In the genomic region with DNA sequence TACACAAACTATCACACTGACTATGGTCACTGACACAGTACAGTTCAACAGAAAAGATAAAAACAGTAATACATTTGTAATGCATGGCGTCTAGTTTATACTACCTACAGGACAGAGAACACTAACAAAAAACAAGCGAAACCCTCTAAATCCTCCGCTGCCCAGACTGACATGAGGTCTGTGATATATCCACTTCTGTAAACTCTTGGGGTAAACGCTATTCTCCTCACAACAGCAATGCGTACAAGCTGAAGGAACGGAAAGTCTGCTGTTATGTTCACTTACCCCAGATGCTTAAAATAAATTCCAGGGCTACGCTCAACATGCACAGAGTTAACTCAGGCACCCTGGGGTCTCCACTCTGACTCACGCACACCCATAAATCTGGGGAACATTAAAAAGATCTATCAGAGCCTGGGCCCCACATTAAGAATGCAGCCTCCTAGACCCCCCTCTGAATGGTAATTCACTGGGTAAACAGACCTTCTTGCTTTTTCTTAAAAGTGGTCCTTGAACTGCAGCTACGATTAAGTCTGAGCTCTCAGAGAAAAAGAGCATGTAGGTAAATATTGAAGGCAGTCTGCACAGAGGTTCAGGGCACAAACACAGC, we compare ENCODE assay signal across 17 cellular contexts.
DNase-seq lines count a peak whose midpoint lies in the region; ATAC-seq and TF ChIP-seq lines count a peak whose summit lies in the region.
"Had no signal": no experiment of that assay in that cellular context is flagged by ENCODE, and none has a peak within 500 bp of the region (broad histone marks: within the 10 kb centered on the region; RNA-seq: fewer than 3 reads in every experiment).

No MANE protein-coding gene starts in this region.

- no peaks in the 10 kb centered on the region for H3K4me1 Mint-ChIP-seq in T-helper 17 cell

- no peak overlapping the region for H3K18ac ChIP-seq in IMR-90 (ENCODE audit: low read depth, low read length)

- no peak overlapping the region for H4K8ac ChIP-seq in IMR-90 (ENCODE audit: low read depth in 2 of 2, low read length in 2 of 2)

- H3K9ac ChIP-seq in IMR-90 (ENCODE audit: low read depth, low read length) = no peak overlapping the region
- no peak overlapping the region for H3K9ac ChIP-seq in muscle layer of colon (ENCODE audit: low read length)
- no peak overlapping the region for H3K9ac ChIP-seq in Karpas-422 (ENCODE audit: low read length)
- H3K9ac ChIP-seq: GM23248 had no signal

- TF ChIP-seq CTCF in IMR-90 (conservative IDR thresholded peaks at IDR 0.05; ENCODE audit: low read depth, low read length) (no peak), tibial artery (IDR thresholded peaks at IDR 0.05) (no peak)

- H3K36me3 ChIP-seq in IMR-90 (ENCODE audit: control insufficient read depth, insufficient read depth, low read length) (peaks cover 2% of the 10 kb centered on the region; the same call in 1 of the 2 replicates), muscle layer of colon (ENCODE audit: insufficient read depth, low read length) (no peaks in the 10 kb centered on the region), tibial artery (no peaks in the 10 kb centered on the region), Karpas-422 (ENCODE audit: insufficient read depth, low read length) (no peaks in the 10 kb centered on the region)
- H3K36me3 ChIP-seq: pancreas, spleen had no signal

- dilution Hi-C loops in IMR-90 (cut with HindIII; ENCODE audit: low sequenced_read_pairs, unreplicated experiment) = no loop called here

- H2AK9ac ChIP-seq in IMR-90 (replicated peaks; ENCODE audit: low read depth, low read length, poor library complexity) = no peak overlapping the region

- BruUV-seq in IMR-90 (replicated peaks; lab: Mats Ljungman, UMichigan) = no TSS peak

- no peak overlapping the region for H3K23ac ChIP-seq in IMR-90 (ENCODE audit: low read depth, low read length)

- ATAC-seq in IMR-90 (ENCODE audit: low read depth) (no peak), T-helper 17 cell (no peak)
- ATAC-seq: body of pancreas, heart left ventricle, pancreas had no signal

- H4K91ac ChIP-seq in IMR-90 (ENCODE audit: insufficient read depth, low read depth, low read length) = no peak overlapping the region

- H3K4me2 ChIP-seq in IMR-90 (ENCODE audit: low read depth, low read length) = no peak overlapping the region
- no peak overlapping the region for H3K4me2 ChIP-seq in Karpas-422 (ENCODE audit: low read depth, low read length, poor library complexity, severe bottlenecking)

- POLR2A ChIA-PET in IMR-90 (lab: Charles Lee; ENCODE audit: unreplicated experiment) = no interaction called here

- H3K4me1 ChIP-seq in IMR-90 (ENCODE audit: control insufficient read depth, insufficient read depth, low read length) = peaks cover 22% of the 10 kb centered on the region
- peaks cover 65% of the 10 kb centered on the region for H3K4me1 ChIP-seq in muscle layer of colon (ENCODE audit: insufficient read depth, low read length)
- peaks cover 19 to 100% (median 81%) of the 10 kb centered on the region in 4 donors for H3K4me1 ChIP-seq in tibial artery
- peaks cover 6% of the 10 kb centered on the region for H3K4me1 ChIP-seq in Karpas-422 (ENCODE audit: low read length)

- no peaks in the 10 kb centered on the region for H3K9me2 ChIP-seq in Karpas-422 (replicated peaks; ENCODE audit: insufficient read depth, low read length)

- no peak overlapping the region for H2AFZ ChIP-seq in IMR-90 (replicated peaks; ENCODE audit: low read length, poor library complexity)
- H2AFZ ChIP-seq in Karpas-422 (ENCODE audit: low read length) = no peak overlapping the region
- H2AFZ ChIP-seq: GM23248 had no signal

- H3K9me3 ChIP-seq in IMR-90 (ENCODE audit: control insufficient read depth, insufficient read depth, low read length) (no peaks in the 10 kb centered on the region), muscle layer of colon (ENCODE audit: low read length) (no peaks in the 10 kb centered on the region), tibial artery (no peaks in the 10 kb centered on the region), Karpas-422 (ENCODE audit: low read length) (no peaks in the 10 kb centered on the region), T-helper 17 cell (ENCODE audit: control insufficient read depth, low read length, poor library complexity, severe bottlenecking) (no peaks in the 10 kb centered on the region)
- H3K9me3 ChIP-seq: body of pancreas, heart left ventricle, pancreas, SJSA1 had no signal

- no peak overlapping the region for H2BK15ac ChIP-seq in IMR-90 (ENCODE audit: low read depth, low read length)

- CTCF ChIA-PET in IMR-90 (lab: Yijun Ruan, JAX) = no interaction called here

- H4K20me1 ChIP-seq in IMR-90 (ENCODE audit: insufficient read depth, low read length) = peaks cover 81% of the 10 kb centered on the region
- H4K20me1 ChIP-seq in Karpas-422 (ENCODE audit: insufficient read depth, low read depth, low read length) = 0 out of 2 replicates have a peak, but pooled peaks cover 5% of the 10 kb centered on the region

- H2BK20ac ChIP-seq in IMR-90 (ENCODE audit: low read depth, low read length) = no peak overlapping the region

- no peaks in the 10 kb centered on the region for H3K36me3 Mint-ChIP-seq in T-helper 17 cell (ENCODE audit: low read depth)

- no peak overlapping the region for H3K56ac ChIP-seq in IMR-90 (ENCODE audit: extremely low read depth, insufficient read depth, low read length)

- H3K27me3 ChIP-seq in IMR-90 (ENCODE audit: control insufficient read depth, insufficient read depth, low read length) (no peaks in the 10 kb centered on the region), muscle layer of colon (ENCODE audit: control insufficient read depth in 1 of 2, insufficient read depth in 2 of 2, low read length in 2 of 2) (no peaks in the 10 kb centered on the region), tibial artery (no peaks in the 10 kb centered on the region), Karpas-422 (ENCODE audit: low read length) (no peaks in the 10 kb centered on the region)
- H3K27me3 ChIP-seq: body of pancreas, heart left ventricle, pancreas, SJSA1 had no signal

- no peak overlapping the region for H4K5ac ChIP-seq in IMR-90 (ENCODE audit: low read depth, low read length)

- H2BK5ac ChIP-seq in IMR-90 (ENCODE audit: low read depth, low read length, poor library complexity, severe bottlenecking) = no peak overlapping the region

- H3K27ac Mint-ChIP-seq in T-helper 17 cell = no peak overlapping the region

- no peak for TF ChIP-seq POLR2A in IMR-90 (IDR thresholded peaks at IDR 0.05; ENCODE audit: low read depth, low read length)

- TF ChIP-seq RAD21 in IMR-90 (IDR thresholded peaks at IDR 0.05; ENCODE audit: low read length) = no peak

- H2AK5ac ChIP-seq in IMR-90 (ENCODE audit: low read depth, low read length) = no peak overlapping the region

- H3K4ac ChIP-seq in IMR-90 (ENCODE audit: low read depth, low read length) = no peak overlapping the region

- no peak overlapping the region for H3K4me3 Mint-ChIP-seq in T-helper 17 cell

- in situ Hi-C loops in IMR-90 (cut with MboI; ENCODE audit: low sequenced_read_pairs) (loop anchor here (10.0 kb wide), 1 partner anchor 100 kb away; no protein-coding TSS in a partner anchor), ACHN (cut with HindIII; ENCODE audit: low pct_ligation_motif_present, low pct_unique_long_range_greater_than_20kb, low sequenced_read_pairs) (no loop called here)

- H3K79me1 ChIP-seq in IMR-90 (ENCODE audit: low read depth in 1 of 2, low read length in 2 of 2) = peaks cover 37 to 95% of the 10 kb centered on the region in 2 experiments

- H3K27me3 Mint-ChIP-seq in T-helper 17 cell = peaks cover 63% of the 10 kb centered on the region

- no peaks in the 10 kb centered on the region for H3K79me2 ChIP-seq in Karpas-422 (ENCODE audit: low read length)

- H3K4me3 ChIP-seq in IMR-90 (ENCODE audit: insufficient read depth, low read depth, low read length) = no peak overlapping the region
- H3K4me3 ChIP-seq in muscle layer of colon (ENCODE audit: low read depth in 1 of 2, low read length in 2 of 2) = no peak overlapping the region
- H3K4me3 ChIP-seq in tibial artery = no peak overlapping the region
- H3K4me3 ChIP-seq in Karpas-422 (ENCODE audit: low read length) = no peak overlapping the region
- H3K4me3 ChIP-seq: body of pancreas, GM23248, heart left ventricle, pancreas, SJSA1, spleen had no signal

- no peak overlapping the region for H2BK120ac ChIP-seq in IMR-90 (ENCODE audit: low read depth, low read length)

- H3K9me1 ChIP-seq in IMR-90 (ENCODE audit: insufficient read depth, low read length) = peaks cover 22% of the 10 kb centered on the region

- 83% methylated on average over 4 of the region's 9 CpGs; no CpG with 5 or more reads in 1 of the 2 experiments for WGBS in IMR-90 (ENCODE audit: extremely low coverage in 2 of 2, insufficient read length in 1 of 2), 2 experiments

- H3K14ac ChIP-seq in IMR-90 (replicated peaks; ENCODE audit: low read depth, low read length) = 0 out of 2 replicates have a peak overlapping the region, but pooled peaks have one; percentile 39

- H3K27ac ChIP-seq in IMR-90 (ENCODE audit: insufficient read depth, low read length) (no peak overlapping the region), muscle layer of colon (ENCODE audit: low read depth, low read length) (peak overlapping the region; percentile 41), tibial artery (peak overlapping the region; percentile 92 to 94), Karpas-422 (ENCODE audit: low read length) (no peak overlapping the region)
- H3K27ac ChIP-seq: body of pancreas, GM23248, pancreas, SJSA1 had no signal

- intact Hi-C loops in IMR-90 (cut with micrococcal nuclease) = no loop called here
- intact Hi-C loops in tibial artery (cut with DNase I; ENCODE audit: low total_unique reads) = no loop called here

- DNase-seq in IMR-90 (no peak), brain pericyte (ENCODE audit: low read depth, low spot score) (peak; percentile 77), tibial artery (no peak), Karpas-422 (no peak), T-helper 17 cell (no peak), ACHN (no peak)
- DNase-seq: AML-193; body of pancreas; GDM1; GM23248; heart left ventricle; NCI-H1436 treated with DMSO at 0.1 percent for 48 hours; spleen; stimulated activated naive CD4-positive, alpha-beta T cell had no signal

TF ChIP-seq in IMR-90, 13 proteins besides CTCF, POLR2A, EP300 and RAD21 (continues in another document):
- TF ChIP-seq NFE2L2 (IDR thresholded peaks at IDR 0.05; ENCODE audit: low read depth, low read length) (no peak), MAFK (IDR thresholded peaks at IDR 0.05; ENCODE audit: low read depth, low read length) (no peak)
- TF ChIP-seq, protein P1, sequence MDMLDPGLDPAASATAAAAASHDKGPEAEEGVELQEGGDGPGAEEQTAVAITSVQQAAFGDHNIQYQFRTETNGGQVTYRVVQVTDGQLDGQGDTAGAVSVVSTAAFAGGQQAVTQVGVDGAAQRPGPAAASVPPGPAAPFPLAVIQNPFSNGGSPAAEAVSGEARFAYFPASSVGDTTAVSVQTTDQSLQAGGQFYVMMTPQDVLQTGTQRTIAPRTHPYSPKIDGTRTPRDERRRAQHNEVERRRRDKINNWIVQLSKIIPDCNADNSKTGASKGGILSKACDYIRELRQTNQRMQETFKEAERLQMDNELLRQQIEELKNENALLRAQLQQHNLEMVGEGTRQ (IDR thresholded peaks at IDR 0.05; ENCODE audit: low read depth, low read length) = no peak

Comparison
In these comparisons a context has a peak if more than half of its experiments do, and no peak if none do; other contexts are left out.
1. H3K27ac ChIP-seq: peak in muscle layer of colon (single experiment) and tibial artery (2 of 2); none in IMR-90 (single experiment) and Karpas-422 (single experiment).